Comparison of ENCODE assay signal across 10 cellular contexts in the genomic region with DNA sequence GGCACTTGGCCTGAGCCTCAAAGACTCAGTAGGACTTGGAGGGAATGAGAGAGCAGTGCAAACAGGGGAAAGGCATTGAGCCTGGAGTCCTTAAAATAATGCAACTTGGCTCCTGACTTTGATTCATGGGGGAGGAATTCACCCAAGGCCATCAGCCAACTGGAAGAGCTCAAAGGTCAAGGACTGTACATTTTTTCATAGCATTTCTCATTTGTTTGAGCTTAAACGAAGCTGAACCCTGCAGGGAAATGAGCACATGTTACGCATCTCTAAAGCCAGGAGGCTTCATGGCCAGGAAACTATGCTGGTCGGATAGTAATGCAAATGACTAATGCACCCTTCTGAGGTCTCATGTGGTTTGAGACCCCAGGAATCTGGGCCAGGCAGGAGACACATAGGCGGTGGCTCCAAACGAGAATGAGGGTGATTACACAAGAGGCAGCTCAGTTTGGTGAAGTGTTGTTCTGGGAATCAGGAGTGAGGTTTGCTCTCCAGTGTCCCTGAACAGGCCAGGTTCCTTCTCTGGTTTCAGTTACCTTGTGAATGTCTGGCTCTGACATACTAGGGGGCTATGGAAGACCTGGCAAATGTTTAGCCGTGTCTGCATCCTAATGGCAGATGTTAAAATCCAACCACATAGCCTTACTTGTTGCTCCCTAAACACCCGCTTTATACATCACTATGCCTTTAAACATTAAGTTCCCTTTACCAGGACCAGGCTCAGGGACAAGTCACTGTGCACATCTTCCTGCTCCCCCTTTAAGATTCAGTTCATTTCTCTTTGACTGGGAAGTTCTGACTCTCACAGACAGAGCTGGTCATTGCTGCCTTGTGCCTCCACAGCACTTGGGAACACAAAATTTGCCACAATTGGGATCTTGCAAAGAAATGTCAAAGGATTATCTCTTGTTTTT.
A peak's percentile ranks its signal among the peaks of the same experiment; 100 is the strongest.
DNase-seq lines count a peak whose midpoint lies in the region; ATAC-seq and TF ChIP-seq lines count a peak whose summit lies in the region.
"Had no signal": no experiment of that assay in that cellular context is flagged by ENCODE, and none has a peak within 500 bp of the region (broad histone marks: within the 10 kb centered on the region; RNA-seq: fewer than 3 reads in every experiment).

No MANE protein-coding gene starts in this region.

- intact Hi-C loops in adrenal gland (cut with DNase I): no loop called here

- no peak overlapping the region for H3K27ac Mint-ChIP-seq in T-helper 2 cell treated with Interferon-gamma antibody and Interleukin-4, amounts not matched to agents 5 μg/mL and 100 μg/mL, for 36 hours
- H3K27ac Mint-ChIP-seq: IgD-negative memory B cell; natural killer cell treated with Interleukin-12 subunit alpha and Interleukin-12 subunit beta and Interleukin-15 and Interleukin-18, amount 100 ng/mL, for 72 hours had no signal

- DNase-seq in GOT3 (lab: John Stamatoyannopoulos, UW) (peak; percentile 44), adrenal gland (peak; percentile 16 to 65 (median 58)), hepatic stellate cell (ENCODE audit: low spot score) (peak; percentile 67), NCI-H69 (lab: John Stamatoyannopoulos, UW) (no peak)
- DNase-seq in T-helper 2 cell treated with Interferon-gamma antibody and Interleukin-4, amounts not matched to agents 5 μg/mL and 100 μg/mL, for 36 hours (ENCODE audit: low spot score): no peak

- TF ChIP-seq CTCF in adrenal gland (IDR thresholded peaks at IDR 0.05): no peak

- peak overlapping the region in 4 of 5 donors; percentile 12 to 79 (median 54) for H3K27ac ChIP-seq in adrenal gland
- H3K27ac ChIP-seq in skin epidermis: peak overlapping the region in 18 of 21 experiments; percentile 2 to 87 (median 62)

- peaks cover 5 to 28% of the 10 kb centered on the region in 2 donors for H3K4me1 ChIP-seq in adrenal gland (replicated peaks in 1 of 2)

- H3K4me3 Mint-ChIP-seq in T-helper 2 cell treated with Interferon-gamma antibody and Interleukin-4, amounts not matched to agents 5 μg/mL and 100 μg/mL, for 36 hours: no peak overlapping the region
- H3K4me3 Mint-ChIP-seq: IgD-negative memory B cell; natural killer cell treated with Interleukin-12 subunit alpha and Interleukin-12 subunit beta and Interleukin-15 and Interleukin-18, amount 100 ng/mL, for 72 hours had no signal

- H3K9me3 Mint-ChIP-seq in T-helper 2 cell treated with Interferon-gamma antibody and Interleukin-4, amounts not matched to agents 5 μg/mL and 100 μg/mL, for 36 hours: no peaks in the 10 kb centered on the region

- no peak for ATAC-seq in GM21423 (IDR thresholded peaks at IDR 0.05; ENCODE audit: unreplicated experiment)
- ATAC-seq in HG02870 (IDR thresholded peaks at IDR 0.05; ENCODE audit: unreplicated experiment): no peak
- ATAC-seq: natural killer cell treated with Interleukin-12 subunit alpha and Interleukin-12 subunit beta and Interleukin-15 and Interleukin-18, amount 100 ng/mL, for 72 hours had no signal

- no peaks in the 10 kb centered on the region for H3K27me3 Mint-ChIP-seq in T-helper 2 cell treated with Interferon-gamma antibody and Interleukin-4, amounts not matched to agents 5 μg/mL and 100 μg/mL, for 36 hours (ENCODE audit: low read depth)

- H3K27me3 ChIP-seq in adrenal gland: no peaks in the 10 kb centered on the region

- no peak for TF ChIP-seq POLR2A in adrenal gland (IDR thresholded peaks at IDR 0.05)

- H3K4me3 ChIP-seq in adrenal gland: no peak overlapping the region
- H3K4me3 ChIP-seq in skin epidermis: no peak overlapping the region

- WGBS in adrenal gland, 4 donors: 32 to 49% (median 39%) methylated on average over 7 of the region's 7 CpGs

- H3K36me3 ChIP-seq in adrenal gland (replicated peaks in 1 of 2): no peaks in the 10 kb centered on the region

- H3K4me1 Mint-ChIP-seq in T-helper 2 cell treated with Interferon-gamma antibody and Interleukin-4, amounts not matched to agents 5 μg/mL and 100 μg/mL, for 36 hours (ENCODE audit: low read depth): no peaks in the 10 kb centered on the region
- H3K4me1 Mint-ChIP-seq: IgD-negative memory B cell had no signal

- H3K36me3 Mint-ChIP-seq in T-helper 2 cell treated with Interferon-gamma antibody and Interleukin-4, amounts not matched to agents 5 μg/mL and 100 μg/mL, for 36 hours (ENCODE audit: low read depth): no peaks in the 10 kb centered on the region
- H3K36me3 Mint-ChIP-seq: IgD-negative memory B cell; natural killer cell treated with Interleukin-12 subunit alpha and Interleukin-12 subunit beta and Interleukin-15 and Interleukin-18, amount 100 ng/mL, for 72 hours had no signal

- H3K9me3 ChIP-seq in adrenal gland (replicated peaks in 1 of 3): no peaks in the 10 kb centered on the region

Comparison
In these comparisons a context has a peak if more than half of its experiments do, and no peak if none do; other contexts are left out.
1. DNase-seq: peak in GOT3 (single experiment), adrenal gland (7 of 7) and hepatic stellate cell (single experiment); none in T-helper 2 cell treated with Interferon-gamma antibody and Interleukin-4, amounts not matched to agents 5 μg/mL and 100 μg/mL, for 36 hours (single experiment) and NCI-H69 (single experiment).